13 cellular contexts compared by ENCODE assay signal in the genomic region with DNA sequence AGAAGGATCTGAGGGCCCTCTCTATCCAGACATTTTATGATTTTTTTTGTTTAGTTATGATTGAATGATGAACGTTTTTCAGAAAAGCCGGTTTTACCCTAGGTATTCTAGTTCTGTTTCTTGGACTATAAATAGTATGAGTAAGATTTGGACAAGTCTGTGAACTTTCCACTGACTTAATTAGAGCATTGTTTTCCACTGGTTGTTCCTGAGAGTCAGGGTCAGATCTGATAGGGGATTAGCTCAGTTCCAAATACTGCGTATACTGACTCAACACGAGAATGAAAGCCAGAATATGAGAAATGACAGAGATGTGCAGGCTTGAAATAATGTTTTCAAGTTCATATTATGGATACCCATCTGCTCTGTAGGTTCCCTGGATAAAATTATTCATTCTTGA.
A peak's percentile ranks its signal among the peaks of the same experiment; 100 is the strongest.
DNase-seq lines count a peak whose midpoint lies in the region; ATAC-seq and TF ChIP-seq lines count a peak whose summit lies in the region.
"Had no signal": no experiment of that assay in that cellular context is flagged by ENCODE, and none has a peak within 500 bp of the region (broad histone marks: within the 10 kb centered on the region; RNA-seq: fewer than 3 reads in every experiment).

No MANE protein-coding gene starts in this region.

- H3K27me3 Mint-ChIP-seq in activated naive CD8-positive, alpha-beta T cell treated with anti-CD3 and anti-CD28 coated beads, Interleukin-2, amount 50 U/mL, for 24 hours = peaks cover 1% of the 10 kb centered on the region
- H3K27me3 Mint-ChIP-seq in WTC11 (ENCODE audit: low read depth) = no peaks in the 10 kb centered on the region

- H3K36me3 ChIP-seq in left ventricle myocardium inferior (no peaks in the 10 kb centered on the region), aorta (ENCODE audit: control insufficient read depth in 1 of 2, insufficient read depth in 2 of 2, low read length in 1 of 2) (no peaks in the 10 kb centered on the region)
- H3K36me3 ChIP-seq: esophagus squamous epithelium had no signal

- H3K4me3 ChIP-seq in left ventricle myocardium inferior (no peak overlapping the region), aorta (ENCODE audit: low read length in 2 of 2) (no peak overlapping the region)
- H3K4me3 ChIP-seq: esophagus squamous epithelium had no signal

- POLR2A ChIA-PET in WTC11 (lab: Charles Lee) = no interaction called here

- 1 to 5% methylated on average over 4 of the region's 4 CpGs for WGBS in aorta, 2 donors

- DNase-seq in Right ventricle myocardium inferior (ENCODE audit: missing footprints) (no peak), left ventricle myocardium inferior (no peak), left ventricle myocardium superior (no peak), aorta (no peak), WTC11 (ENCODE audit: low spot score) (no peak), HUDEP-2 (lab: John Stamatoyannopoulos, UW; ENCODE audit: unreplicated experiment in 76 of 76) (no peak)
- DNase-seq in activated naive CD8-positive, alpha-beta T cell treated with anti-CD3 and anti-CD28 coated beads, Interleukin-2, amount 50 U/mL, for 24 hours = no peak
- DNase-seq: esophagus squamous epithelium, NCI-H1092 treated with DMSO at 0.1 percent for 48 hours, NCI-H510A, occipital lobe had no signal

- H3K4me1 Mint-ChIP-seq in activated naive CD8-positive, alpha-beta T cell treated with anti-CD3 and anti-CD28 coated beads, Interleukin-2, amount 50 U/mL, for 24 hours = peaks cover 45% of the 10 kb centered on the region
- peaks cover 6% of the 10 kb centered on the region for H3K4me1 Mint-ChIP-seq in WTC11

- TF ChIP-seq CTCF in left ventricle myocardium inferior (IDR thresholded peaks at IDR 0.05; ENCODE audit: borderline replicate concordance) = no peak
- TF ChIP-seq CTCF in WTC11 (IDR thresholded peaks at IDR 0.05) = no peak

- peaks cover 7% of the 10 kb centered on the region for H3K9me3 Mint-ChIP-seq in activated naive CD8-positive, alpha-beta T cell treated with anti-CD3 and anti-CD28 coated beads, Interleukin-2, amount 50 U/mL, for 24 hours
- no peaks in the 10 kb centered on the region for H3K9me3 Mint-ChIP-seq in WTC11
- H3K9me3 Mint-ChIP-seq: T-helper 1 cell treated with Interleukin-12 subunit alpha and Interleukin-12 subunit beta and Interleukin-4 antibody, amounts not matched to agents 30 μg/mL and 1 μg/mL, for 36 hours had no signal

- H3K27ac Mint-ChIP-seq in activated naive CD8-positive, alpha-beta T cell treated with anti-CD3 and anti-CD28 coated beads, Interleukin-2, amount 50 U/mL, for 24 hours = peak overlapping the region; percentile 92
- H3K27ac Mint-ChIP-seq in WTC11 = no peak overlapping the region
- H3K27ac Mint-ChIP-seq: T-helper 1 cell treated with Interleukin-12 subunit alpha and Interleukin-12 subunit beta and Interleukin-4 antibody, amounts not matched to agents 30 μg/mL and 1 μg/mL, for 36 hours had no signal

- intact Hi-C loops in Right ventricle myocardium inferior (cut with DNase I) (no loop called here), left ventricle myocardium inferior (cut with micrococcal nuclease) (no loop called here), left ventricle myocardium superior (cut with micrococcal nuclease) (no loop called here), aorta (cut with DNase I) (no loop called here)

- CTCF ChIA-PET in WTC11 (lab: Charles Lee) = no interaction called here

- peak overlapping the region; percentile 24 for H3K4me3 Mint-ChIP-seq in activated naive CD8-positive, alpha-beta T cell treated with anti-CD3 and anti-CD28 coated beads, Interleukin-2, amount 50 U/mL, for 24 hours
- H3K4me3 Mint-ChIP-seq in WTC11 = no peak overlapping the region
- H3K4me3 Mint-ChIP-seq: T-helper 1 cell treated with Interleukin-12 subunit alpha and Interleukin-12 subunit beta and Interleukin-4 antibody, amounts not matched to agents 30 μg/mL and 1 μg/mL, for 36 hours had no signal

- ATAC-seq in Right ventricle myocardium inferior (peak; percentile 34), left ventricle myocardium superior (peak; percentile 67), aorta (ENCODE audit: low FRiP score) (peak; percentile 77), WTC11 (no peak), GM21825 (IDR thresholded peaks at IDR 0.05; ENCODE audit: unreplicated experiment) (no peak)
- ATAC-seq in activated naive CD8-positive, alpha-beta T cell treated with anti-CD3 and anti-CD28 coated beads, Interleukin-2, amount 50 U/mL, for 24 hours = peak; percentile 93

- H3K4me1 ChIP-seq in left ventricle myocardium inferior (peaks cover 7% of the 10 kb centered on the region), aorta (ENCODE audit: control insufficient read depth in 1 of 2, insufficient read depth in 2 of 2, low read length in 2 of 2) (peaks cover 5% of the 10 kb centered on the region in 2 donors)

- H3K27ac ChIP-seq in left ventricle myocardium inferior (replicated peaks) (no peak overlapping the region), aorta (ENCODE audit: low read depth in 1 of 2, low read length in 2 of 2) (peak overlapping the region in 1 of 2 donors; percentile 36)

- H3K9me3 ChIP-seq in left ventricle myocardium inferior (replicated peaks) (no peaks in the 10 kb centered on the region), aorta (ENCODE audit: control insufficient read depth, low read length) (no peaks in the 10 kb centered on the region)
- H3K9me3 ChIP-seq: esophagus squamous epithelium had no signal

- no peaks in the 10 kb centered on the region for H3K36me3 Mint-ChIP-seq in activated naive CD8-positive, alpha-beta T cell treated with anti-CD3 and anti-CD28 coated beads, Interleukin-2, amount 50 U/mL, for 24 hours (ENCODE audit: low read depth)
- H3K36me3 Mint-ChIP-seq in WTC11 = no peaks in the 10 kb centered on the region

- no peaks in the 10 kb centered on the region for H3K27me3 ChIP-seq in left ventricle myocardium inferior (ENCODE audit: low read depth)
- no peaks in the 10 kb centered on the region for H3K27me3 ChIP-seq in aorta (ENCODE audit: control insufficient read depth in 1 of 2, insufficient read depth in 2 of 2, low read length in 1 of 2)
- H3K27me3 ChIP-seq: esophagus squamous epithelium had no signal

TF ChIP-seq in WTC11, 78 proteins besides CTCF, POLR2A, EP300 and RAD21 (continues in another document):
- TF ChIP-seq CREM (CRISPR knock-in tag; IDR thresholded peaks at IDR 0.05) = no peak
- TF ChIP-seq, protein P1, sequence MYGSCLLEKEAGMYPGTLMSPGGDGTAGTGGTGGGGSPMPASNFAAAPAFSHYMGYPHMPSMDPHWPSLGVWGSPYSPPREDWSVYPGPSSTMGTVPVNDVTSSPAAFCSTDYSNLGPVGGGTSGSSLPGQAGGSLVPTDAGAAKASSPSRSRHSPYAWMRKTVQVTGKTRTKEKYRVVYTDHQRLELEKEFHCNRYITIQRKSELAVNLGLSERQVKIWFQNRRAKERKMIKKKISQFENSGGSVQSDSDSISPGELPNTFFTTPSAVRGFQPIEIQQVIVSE (CRISPR knock-in tag; IDR thresholded peaks at IDR 0.05; ENCODE audit: borderline replicate concordance) = no peak
- TF ChIP-seq SMAD4 (CRISPR knock-in tag; IDR thresholded peaks at IDR 0.05) = no peak
- TF ChIP-seq JAZF1 (CRISPR knock-in tag; IDR thresholded peaks at IDR 0.05) = no peak
- TF ChIP-seq, protein P2, sequence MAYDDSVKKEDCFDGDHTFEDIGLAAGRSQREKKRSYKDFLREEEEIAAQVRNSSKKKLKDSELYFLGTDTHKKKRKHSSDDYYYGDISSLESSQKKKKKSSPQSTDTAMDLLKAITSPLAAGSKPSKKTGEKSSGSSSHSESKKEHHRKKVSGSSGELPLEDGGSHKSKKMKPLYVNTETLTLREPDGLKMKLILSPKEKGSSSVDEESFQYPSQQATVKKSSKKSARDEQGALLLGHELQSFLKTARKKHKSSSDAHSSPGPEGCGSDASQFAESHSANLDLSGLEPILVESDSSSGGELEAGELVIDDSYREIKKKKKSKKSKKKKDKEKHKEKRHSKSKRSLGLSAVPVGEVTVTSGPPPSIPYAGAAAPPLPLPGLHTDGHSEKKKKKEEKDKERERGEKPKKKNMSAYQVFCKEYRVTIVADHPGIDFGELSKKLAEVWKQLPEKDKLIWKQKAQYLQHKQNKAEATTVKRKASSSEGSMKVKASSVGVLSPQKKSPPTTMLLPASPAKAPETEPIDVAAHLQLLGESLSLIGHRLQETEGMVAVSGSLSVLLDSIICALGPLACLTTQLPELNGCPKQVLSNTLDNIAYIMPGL (CRISPR knock-in tag; IDR thresholded peaks at IDR 0.05) = no peak
- no peak for TF ChIP-seq SMAD3 (CRISPR knock-in tag; IDR thresholded peaks at IDR 0.05; ENCODE audit: borderline replicate concordance)
- no peak for TF ChIP-seq OVOL2 (CRISPR knock-in tag; IDR thresholded peaks at IDR 0.05; ENCODE audit: borderline replicate concordance)
- TF ChIP-seq, protein P3, sequence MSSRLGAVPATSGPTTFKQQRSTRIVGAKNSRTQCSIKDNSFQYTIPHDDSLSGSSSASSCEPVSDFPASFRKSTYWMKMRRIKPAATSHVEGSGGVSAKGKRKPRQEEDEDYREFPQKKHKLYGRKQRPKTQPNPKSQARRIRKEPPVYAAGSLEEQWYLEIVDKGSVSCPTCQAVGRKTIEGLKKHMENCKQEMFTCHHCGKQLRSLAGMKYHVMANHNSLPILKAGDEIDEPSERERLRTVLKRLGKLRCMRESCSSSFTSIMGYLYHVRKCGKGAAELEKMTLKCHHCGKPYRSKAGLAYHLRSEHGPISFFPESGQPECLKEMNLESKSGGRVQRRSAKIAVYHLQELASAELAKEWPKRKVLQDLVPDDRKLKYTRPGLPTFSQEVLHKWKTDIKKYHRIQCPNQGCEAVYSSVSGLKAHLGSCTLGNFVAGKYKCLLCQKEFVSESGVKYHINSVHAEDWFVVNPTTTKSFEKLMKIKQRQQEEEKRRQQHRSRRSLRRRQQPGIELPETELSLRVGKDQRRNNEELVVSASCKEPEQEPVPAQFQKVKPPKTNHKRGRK (CRISPR knock-in tag; IDR thresholded peaks at IDR 0.05; ENCODE audit: borderline replicate concordance) = no peak
- no peak for TF ChIP-seq NFYB (CRISPR knock-in tag; conservative IDR thresholded peaks at IDR 0.05; ENCODE audit: low read depth)
- TF ChIP-seq, protein P4, sequence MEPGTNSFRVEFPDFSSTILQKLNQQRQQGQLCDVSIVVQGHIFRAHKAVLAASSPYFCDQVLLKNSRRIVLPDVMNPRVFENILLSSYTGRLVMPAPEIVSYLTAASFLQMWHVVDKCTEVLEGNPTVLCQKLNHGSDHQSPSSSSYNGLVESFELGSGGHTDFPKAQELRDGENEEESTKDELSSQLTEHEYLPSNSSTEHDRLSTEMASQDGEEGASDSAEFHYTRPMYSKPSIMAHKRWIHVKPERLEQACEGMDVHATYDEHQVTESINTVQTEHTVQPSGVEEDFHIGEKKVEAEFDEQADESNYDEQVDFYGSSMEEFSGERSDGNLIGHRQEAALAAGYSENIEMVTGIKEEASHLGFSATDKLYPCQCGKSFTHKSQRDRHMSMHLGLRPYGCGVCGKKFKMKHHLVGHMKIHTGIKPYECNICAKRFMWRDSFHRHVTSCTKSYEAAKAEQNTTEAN (CRISPR knock-in tag; IDR thresholded peaks at IDR 0.05) = no peak
- no peak for TF ChIP-seq ZNF232 (CRISPR knock-in tag; IDR thresholded peaks at IDR 0.05)
- no peak for TF ChIP-seq TCF7 (CRISPR knock-in tag; IDR thresholded peaks at IDR 0.05; ENCODE audit: low read depth)
- TF ChIP-seq MXD4 (CRISPR knock-in tag; IDR thresholded peaks at IDR 0.05; ENCODE audit: borderline replicate concordance) = no peak
- TF ChIP-seq TEAD1 (CRISPR knock-in tag; IDR thresholded peaks at IDR 0.05) = no peak

Comparison
In these comparisons a context has a peak if more than half of its experiments do, and no peak if none do; other contexts are left out.
1. ATAC-seq: peak in Right ventricle myocardium inferior (single experiment), activated naive CD8-positive, alpha-beta T cell treated with anti-CD3 and anti-CD28 coated beads, Interleukin-2, amount 50 U/mL, for 24 hours (single experiment), left ventricle myocardium superior (single experiment) and aorta (single experiment); none in WTC11 (single experiment) and GM21825 (single experiment).